ENCODE assay signal across 8 cellular contexts in genomic region chr1:88973520-88974137, GRCh38. TPM values are rescaled to one million over a fixed set of nuclear protein-coding genes. Genes with fewer than 3 reads are reported as not detected.
A peak's percentile ranks its signal among the peaks of the same experiment; 100 is the strongest.
DNase-seq lines count a peak whose midpoint lies in the region; ATAC-seq, FAIRE-seq and TF ChIP-seq lines count a peak whose summit lies in the region.

No MANE protein-coding gene starts in this region.

- H3K36me3 ChIP-seq in kidney (ENCODE audit: control insufficient read depth in 1 of 2, insufficient read depth in 2 of 2, low read length in 2 of 2), result no peaks in the 10 kb centered on the region

- H3K36me3 Mint-ChIP-seq in activated B cell treated with CpG ODN at 0.5 μM for 24 hours (ENCODE audit: low read depth), result peaks cover 12% of the 10 kb centered on the region

- intact Hi-C loops in activated B cell treated with CpG ODN at 0.5 μM for 24 hours (cut with micrococcal nuclease), result loop anchor here (1.0 kb wide), 2 partner anchors 385 to 482 kb away; no protein-coding TSS in a partner anchor
- intact Hi-C loops in kidney (cut with DNase I), result no loop called here

- no peak overlapping the region for H3K9ac ChIP-seq in kidney (ENCODE audit: low read length in 2 of 2)

- no peak overlapping the region for H3K4me3 ChIP-seq in kidney (ENCODE audit: low read length in 2 of 2)

- peaks cover 20% of the 10 kb centered on the region for H3K4me1 Mint-ChIP-seq in activated B cell treated with CpG ODN at 0.5 μM for 24 hours

- in situ Hi-C loops in KBM-7 (cut with MboI; ENCODE audit: low pct_unique_long_range_greater_than_20kb, low sequenced_read_pairs), result no loop called here

- DNase-seq in SIG-M5 treated with dmso at 0.1 percent for 504 hours (lab: John Stamatoyannopoulos, UW; ENCODE audit: unreplicated experiment) (peak; percentile 12), SIG-M5 (lab: John Stamatoyannopoulos, UW) (no peak), KBM-7 (peak; percentile 63), activated B cell treated with CpG ODN at 0.5 μM for 24 hours (no peak), kidney (no peak), ureter (ENCODE audit: low spot score) (no peak)
- no peak for DNase-seq in activated CD4-positive, CD25-positive, alpha-beta regulatory T cell (lab: John Stamatoyannopoulos, UW)

- ATAC-seq in activated B cell treated with CpG ODN at 0.5 μM for 24 hours (ENCODE audit: low read depth) (no peak), HG02938 (IDR thresholded peaks at IDR 0.05; ENCODE audit: unreplicated experiment) (no peak)

- peak; percentile 49 for FAIRE-seq in kidney (lab: Jason Lieb, UNC)

- no peaks in the 10 kb centered on the region for H3K9me3 Mint-ChIP-seq in activated B cell treated with CpG ODN at 0.5 μM for 24 hours

- H3K9me3 ChIP-seq in kidney (ENCODE audit: control insufficient read depth in 1 of 2, low read length in 2 of 2), result no peaks in the 10 kb centered on the region

- peak; percentile 77 for TF ChIP-seq CTCF in activated B cell treated with CpG ODN at 0.5 μM for 24 hours (IDR thresholded peaks at IDR 0.05)
- TF ChIP-seq CTCF in kidney (IDR thresholded peaks at IDR 0.05; ENCODE audit: borderline replicate concordance, extremely low read depth, insufficient read depth), result peak; percentile 49

- no peaks in the 10 kb centered on the region for H3K27me3 Mint-ChIP-seq in activated B cell treated with CpG ODN at 0.5 μM for 24 hours

- H3K27ac ChIP-seq in kidney (ENCODE audit: low read depth in 2 of 2, low read length in 2 of 2), result no peak overlapping the region

- H3K4me1 ChIP-seq in kidney (ENCODE audit: control insufficient read depth in 1 of 2, insufficient read depth in 1 of 2, low read depth in 1 of 2, low read length in 2 of 2), result no peaks in the 10 kb centered on the region

- H3K4me3 Mint-ChIP-seq in activated B cell treated with CpG ODN at 0.5 μM for 24 hours, result no peak overlapping the region

- POLR2A ChIA-PET in activated B cell treated with CpG ODN at 0.5 μM for 24 hours (lab: Charles Lee), result interaction anchor here (0.6 kb wide), 1 partner anchor 289 kb away, joined by 3 read pairs; the partner anchor contains the start of gene PKN2

- H3K27ac Mint-ChIP-seq in activated B cell treated with CpG ODN at 0.5 μM for 24 hours, result no peak overlapping the region

- CTCF ChIA-PET in activated B cell treated with CpG ODN at 0.5 μM for 24 hours (lab: Charles Lee), result interaction anchor here (0.7 to 2.5 kb wide), 10 partner anchors 11 to 483 kb away, joined by 3 to 26 read pairs (median 4); no protein-coding TSS in a partner anchor

RNA-seq across cellular contexts. Expression of gene KYAT3, which starts 18.8 kb away (rescaled TPM):
- total RNA-seq in activated B cell treated with CpG ODN at 0.5 μM for 24 hours, result 28.5 and 31.2 TPM in 2 replicates
- total RNA-seq in kidney, result 32.4 TPM
- polyA plus RNA-seq in kidney (ENCODE audit: insufficient read depth, low read depth, low replicate concordance), result 24.6 TPM
- total RNA-seq in ureter, result 44.4 TPM

RNA-seq across cellular contexts. Expression of gene RBMXL1, which starts 18.8 kb away (rescaled TPM):
- total RNA-seq in activated B cell treated with CpG ODN at 0.5 μM for 24 hours (25.4 and 27.4 TPM in 2 replicates), kidney (19.5 TPM), ureter (23.1 TPM)
- 4.9 TPM for polyA plus RNA-seq in kidney (ENCODE audit: insufficient read depth, low read depth, low replicate concordance)

RNA-seq across cellular contexts. Expression of gene GBP3, which starts 49.0 kb away (rescaled TPM):
- total RNA-seq in activated B cell treated with CpG ODN at 0.5 μM for 24 hours (14.4 and 15.5 TPM in 2 replicates), kidney (57.7 TPM), ureter (79.7 TPM)
- 31.5 TPM for polyA plus RNA-seq in kidney (ENCODE audit: insufficient read depth, low read depth, low replicate concordance)

Comparison
In these comparisons a context has a peak if more than half of its experiments do, and no peak if none do; other contexts are left out.
1. DNase-seq: peak in SIG-M5 treated with dmso at 0.1 percent for 504 hours (single experiment) and KBM-7 (single experiment); none in SIG-M5 (single experiment), activated B cell treated with CpG ODN at 0.5 μM for 24 hours (single experiment), kidney (single experiment), ureter (single experiment) and activated CD4-positive, CD25-positive, alpha-beta regulatory T cell (0 of 4).